ENCODE assay signal across 8 cellular contexts in the genomic region with DNA sequence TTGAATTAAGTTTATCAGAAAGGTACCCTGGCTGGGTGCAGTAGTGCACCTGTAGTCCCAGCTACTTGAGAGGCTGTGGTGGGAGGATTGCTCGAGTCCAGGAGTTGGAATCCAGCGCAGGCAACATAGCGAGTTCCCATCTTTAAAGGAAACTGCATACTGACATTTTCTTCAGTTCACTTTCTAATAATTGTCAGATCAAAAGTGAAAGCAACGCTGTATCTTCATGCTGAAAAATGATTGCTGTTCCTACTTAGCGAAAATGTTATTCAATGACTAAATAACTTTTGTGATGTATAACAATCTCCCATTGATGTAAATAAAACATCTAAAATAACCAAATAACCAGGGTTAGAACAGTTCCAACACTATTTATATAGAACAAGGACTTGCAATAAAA. TPM values are rescaled to one million over a fixed set of nuclear protein-coding genes. Genes with fewer than 3 reads are reported as not detected.
DNase-seq lines count a peak whose midpoint lies in the region; ATAC-seq and TF ChIP-seq lines count a peak whose summit lies in the region.

No MANE protein-coding gene starts in this region.

- TF ChIP-seq CTCF in cardiac muscle cell (IDR thresholded peaks at IDR 0.05; ENCODE audit: low read depth, low read length) (no peak), right lobe of liver (IDR thresholded peaks at IDR 0.05) (no peak), type B pancreatic cell (conservative IDR thresholded peaks at IDR 0.05) (no peak)

- POLR2A ChIA-PET in activated naive CD8-positive, alpha-beta T cell treated with anti-CD3 and anti-CD28 coated beads, Interleukin-2, amount 10 ng/mL, durations not matched to agents 7 days and 5 days (lab: Charles Lee), result interaction anchor here (0.9 to 3.7 kb wide), 2 partner anchors 31 to 90 kb away, joined by 4 to 51 read pairs; partner anchors contain the start of genes NUP43 and PCMT1

- H3K4me3 ChIP-seq in cardiac muscle cell (peak overlapping the region; percentile 46), right lobe of liver (peak overlapping the region; percentile 73 to 83 (median 77))

- H3K4me1 ChIP-seq in cardiac muscle cell (ENCODE audit: low read depth), result peaks cover 12% of the 10 kb centered on the region
- peaks cover 0 to 13% (median 4%) of the 10 kb centered on the region in 4 donors for H3K4me1 ChIP-seq in right lobe of liver

- no peaks in the 10 kb centered on the region for H3K9me3 ChIP-seq in cardiac muscle cell (ENCODE audit: low read depth)
- H3K9me3 ChIP-seq in right lobe of liver, result no peaks in the 10 kb centered on the region

- H3K4me3 Mint-ChIP-seq in activated naive CD8-positive, alpha-beta T cell treated with anti-CD3 and anti-CD28 coated beads, Interleukin-2, amount 10 ng/mL, durations not matched to agents 7 days and 5 days, result peak overlapping the region; percentile 95
- peak overlapping the region; percentile 94 for H3K4me3 Mint-ChIP-seq in type B pancreatic cell

- intact Hi-C loops in cardiac septum (cut with DNase I) (loop anchor here (5.0 kb wide), 2 partner anchors 149 to 211 kb away; partner anchors contain the start of gene GINM1), right lobe of liver (cut with DNase I) (no loop called here)

- WGBS in right lobe of liver (ENCODE audit: insufficient coverage, low coverage, low lambda C conversion rate, missing lambda C conversion rate), result 5% methylated on average over 5 of the region's 5 CpGs

- no peak for TF ChIP-seq POLR2A in right lobe of liver (IDR thresholded peaks at IDR 0.05)

- peak overlapping the region; percentile 97 for H3K27ac ChIP-seq in cardiac muscle cell
- peak overlapping the region in 1 of 3 donors; percentile 98 for H3K27ac ChIP-seq in right lobe of liver

- DNase-seq in cardiac muscle cell (ENCODE audit: low read depth in 1 of 2, low spot score in 1 of 2) (no peak), cardiac septum (ENCODE audit: low spot score) (no peak), right lobe of liver (no peak), type B pancreatic cell (ENCODE audit: extremely low spot score, unreplicated experiment) (no peak)
- no peak for DNase-seq in activated naive CD8-positive, alpha-beta T cell treated with anti-CD3 and anti-CD28 coated beads, Interleukin-2, amount 10 ng/mL, durations not matched to agents 7 days and 5 days

- no peaks in the 10 kb centered on the region for H3K9me3 Mint-ChIP-seq in activated naive CD8-positive, alpha-beta T cell treated with anti-CD3 and anti-CD28 coated beads, Interleukin-2, amount 10 ng/mL, durations not matched to agents 7 days and 5 days
- no peaks in the 10 kb centered on the region for H3K9me3 Mint-ChIP-seq in type B pancreatic cell

- H3K36me3 ChIP-seq in cardiac muscle cell (no peaks in the 10 kb centered on the region), right lobe of liver (no peaks in the 10 kb centered on the region)

- no peak for ATAC-seq in activated naive CD8-positive, alpha-beta T cell treated with anti-CD3 and anti-CD28 coated beads, Interleukin-2, amount 10 ng/mL, durations not matched to agents 7 days and 5 days (ENCODE audit: low read depth)
- ATAC-seq in right lobe of liver (no peak), GM18868 (IDR thresholded peaks at IDR 0.05; ENCODE audit: unreplicated experiment) (no peak), esophagus mucosa (no peak), GM21717 (IDR thresholded peaks at IDR 0.05; ENCODE audit: unreplicated experiment) (no peak)

- peaks cover 31% of the 10 kb centered on the region for H3K4me1 Mint-ChIP-seq in activated naive CD8-positive, alpha-beta T cell treated with anti-CD3 and anti-CD28 coated beads, Interleukin-2, amount 10 ng/mL, durations not matched to agents 7 days and 5 days
- H3K4me1 Mint-ChIP-seq in type B pancreatic cell (ENCODE audit: unreplicated experiment), result peaks cover 23% of the 10 kb centered on the region

- peak overlapping the region; percentile 71 for H3K27ac Mint-ChIP-seq in activated naive CD8-positive, alpha-beta T cell treated with anti-CD3 and anti-CD28 coated beads, Interleukin-2, amount 10 ng/mL, durations not matched to agents 7 days and 5 days
- peak overlapping the region; percentile 93 for H3K27ac Mint-ChIP-seq in type B pancreatic cell

- no peaks in the 10 kb centered on the region for H3K27me3 Mint-ChIP-seq in activated naive CD8-positive, alpha-beta T cell treated with anti-CD3 and anti-CD28 coated beads, Interleukin-2, amount 10 ng/mL, durations not matched to agents 7 days and 5 days
- no peaks in the 10 kb centered on the region for H3K27me3 Mint-ChIP-seq in type B pancreatic cell

- H3K36me3 Mint-ChIP-seq in activated naive CD8-positive, alpha-beta T cell treated with anti-CD3 and anti-CD28 coated beads, Interleukin-2, amount 10 ng/mL, durations not matched to agents 7 days and 5 days, result peaks cover 19% of the 10 kb centered on the region
- H3K36me3 Mint-ChIP-seq in type B pancreatic cell, result peaks cover 11% of the 10 kb centered on the region

- H3K27me3 ChIP-seq in cardiac muscle cell (no peaks in the 10 kb centered on the region), right lobe of liver (no peaks in the 10 kb centered on the region)

RNA-seq across cellular contexts. Expression of gene LATS1, which starts 1.7 kb away (rescaled TPM):
- 9.9 and 13.2 TPM in 2 replicates for total RNA-seq in cardiac muscle cell
- polyA plus RNA-seq in cardiac muscle cell, result 7.2 and 11.3 TPM in 2 replicates
- 14.6 TPM for total RNA-seq in cardiac septum
- total RNA-seq in activated naive CD8-positive, alpha-beta T cell treated with anti-CD3 and anti-CD28 coated beads, Interleukin-2, amount 10 ng/mL, durations not matched to agents 7 days and 5 days, result 10 to 100 TPM; 37.7 to 38.5 TPM
- 10 to 100 TPM in 5 of 6 experiments, 1 to 10 TPM in 1; 9.5 to 16.6 (median 10.9) TPM for total RNA-seq in right lobe of liver
- total RNA-seq in type B pancreatic cell (ENCODE audit: low replicate concordance), result 31.0 and 33.3 TPM in 2 replicates
- total RNA-seq in esophagus mucosa, result 15.7 TPM

RNA-seq across cellular contexts. Expression of gene NUP43, which starts 30.1 kb away (rescaled TPM):
- total RNA-seq in cardiac muscle cell (35.7 and 55.8 TPM in 2 replicates), cardiac septum (23.2 TPM), right lobe of liver (10 to 100 TPM in 5 of 6 experiments, 1 to 10 TPM in 1; 8.8 to 15.9 (median 12.1) TPM), type B pancreatic cell (ENCODE audit: low replicate concordance) (35.3 and 55.8 TPM in 2 replicates), esophagus mucosa (21.6 TPM)
- polyA plus RNA-seq in cardiac muscle cell, result 14.1 and 15.7 TPM in 2 replicates
- total RNA-seq in activated naive CD8-positive, alpha-beta T cell treated with anti-CD3 and anti-CD28 coated beads, Interleukin-2, amount 10 ng/mL, durations not matched to agents 7 days and 5 days, result 10 to 100 TPM; 61.2 to 67.6 TPM

RNA-seq across cellular contexts. Expression of gene PCMT1, which starts 33.4 kb away (rescaled TPM):
- total RNA-seq in cardiac muscle cell, result 137 and 197 TPM in 2 replicates
- polyA plus RNA-seq in cardiac muscle cell, result 178 and 189 TPM in 2 replicates
- 130 TPM for total RNA-seq in cardiac septum
- total RNA-seq in activated naive CD8-positive, alpha-beta T cell treated with anti-CD3 and anti-CD28 coated beads, Interleukin-2, amount 10 ng/mL, durations not matched to agents 7 days and 5 days, result 10 to 100 TPM; 76.9 to 80.0 TPM
- 10 to 100 TPM; 40.7 to 84.5 (median 47.7) TPM for total RNA-seq in right lobe of liver
- total RNA-seq in type B pancreatic cell (ENCODE audit: low replicate concordance), result 61.2 and 65.6 TPM in 2 replicates
- total RNA-seq in esophagus mucosa, result 43.3 TPM
